19 cellular contexts compared by ENCODE assay signal in genomic region chr15:76753771-76754170, GRCh38.
DNase-seq lines count a peak whose midpoint lies in the region; ATAC-seq and TF ChIP-seq lines count a peak whose summit lies in the region.
"Had no signal": no experiment of that assay in that cellular context is flagged by ENCODE, and none has a peak within 500 bp of the region (broad histone marks: within the 10 kb centered on the region; RNA-seq: fewer than 3 reads in every experiment).

No MANE protein-coding gene starts in this region.

- DNase-seq in HCEC 1CT: peak; percentile 53
- DNase-seq in PC-3: peak; percentile 25
- peak; percentile 38 for DNase-seq in dermis blood vessel endothelial cell
- no peak for DNase-seq in NCI-H1105 (lab: John Stamatoyannopoulos, UW)
- no peak for DNase-seq in substantia nigra (lab: John Stamatoyannopoulos, UW)
- DNase-seq in cortex of kidney (lab: John Stamatoyannopoulos, UW): no peak
- no peak for DNase-seq in NCI-H69 (lab: John Stamatoyannopoulos, UW)
- DNase-seq: ACHN; BE2C; C1 segment of cervical spinal cord; CD4-positive, CD25-positive, alpha-beta regulatory T cell; CD8-positive, alpha-beta memory T cell; COR-L47; DMS 273 treated with DMSO at 0.1 percent for 48 hours; DMS53; DND-41; EL; GOT3; H7 had no signal

- no peaks in the 10 kb centered on the region for H3K27me3 ChIP-seq in PC-3 (ENCODE audit: low read length)
- H3K27me3 ChIP-seq: BE2C had no signal

- no peak for TF ChIP-seq CTCF in PC-3 (conservative IDR thresholded peaks at IDR 0.05; ENCODE audit: low read depth, low read length)

- H3K79me2 ChIP-seq in PC-3 (ENCODE audit: low read length): no peaks in the 10 kb centered on the region

- H3K27ac ChIP-seq in PC-3 (ENCODE audit: low read length): peak overlapping the region; percentile 54
- no peak overlapping the region for H3K27ac ChIP-seq in substantia nigra (ENCODE audit: low read depth, low read length, poor library complexity, severe bottlenecking)

- no peaks in the 10 kb centered on the region for H3K9me3 ChIP-seq in PC-3 (ENCODE audit: low read length)
- H3K9me3 ChIP-seq: BE2C had no signal

- no peak overlapping the region for H3K4me3 ChIP-seq in PC-3 (ENCODE audit: low read length)

- no peak overlapping the region for H3K4me2 ChIP-seq in PC-3 (ENCODE audit: low read length)

- POLR2A ChIA-PET in PC-3 (lab: Charles Lee; ENCODE audit: unreplicated experiment): no interaction called here

- no peak overlapping the region for H2AFZ ChIP-seq in PC-3 (ENCODE audit: low read length)

- H3K9ac ChIP-seq in PC-3 (ENCODE audit: low read length): no peak overlapping the region

- intact Hi-C loops in PC-3 (cut with micrococcal nuclease): loop anchor here (10.0 kb wide), 1 partner anchor 219 kb away; no protein-coding TSS in a partner anchor

- H3K4me1 ChIP-seq in PC-3 (ENCODE audit: insufficient read depth, low read length): peaks cover 12% of the 10 kb centered on the region
- H3K4me1 ChIP-seq: BE2C had no signal

- no TSS peak for BruUV-seq in PC-3 (replicated peaks; lab: Mats Ljungman, UMichigan)

- no peaks in the 10 kb centered on the region for H3K9me2 ChIP-seq in PC-3 (replicated peaks; ENCODE audit: low read length)

- no peaks in the 10 kb centered on the region for H4K20me1 ChIP-seq in PC-3 (ENCODE audit: low read length)

- no peaks in the 10 kb centered on the region for H3F3A ChIP-seq in PC-3 (ENCODE audit: low read length, unreplicated experiment)

- CTCF ChIA-PET in PC-3 (lab: Charles Lee): no interaction called here

- ATAC-seq in PC-3: peak; percentile 33

- no peaks in the 10 kb centered on the region for H3K36me3 ChIP-seq in PC-3 (ENCODE audit: low read depth, low read length)
- H3K36me3 ChIP-seq: BE2C had no signal

Comparison
In these comparisons a context has a peak if more than half of its experiments do, and no peak if none do; other contexts are left out.
1. DNase-seq: peak in HCEC 1CT (single experiment), PC-3 (single experiment) and dermis blood vessel endothelial cell (single experiment); none in NCI-H1105 (single experiment), substantia nigra (0 of 49), cortex of kidney (single experiment) and NCI-H69 (single experiment).